ENCODE assay signal across 8 cellular contexts in the genomic region with DNA sequence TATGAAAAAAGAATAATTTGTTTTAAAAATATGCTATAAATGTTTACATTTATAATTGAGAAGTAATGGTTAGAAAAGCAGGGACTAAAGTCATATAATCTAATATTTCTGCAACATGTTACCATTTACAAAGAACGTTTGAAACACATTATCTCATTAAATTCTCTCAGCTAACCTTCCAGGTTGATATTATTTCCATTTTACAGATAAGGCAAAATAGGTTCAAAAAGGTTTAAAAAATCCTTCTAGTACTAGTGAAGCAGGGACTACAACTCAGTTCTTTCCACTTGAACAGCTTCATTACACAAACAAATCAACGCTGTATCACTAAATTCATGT. TPM values are rescaled to one million over a fixed set of nuclear protein-coding genes. Genes with fewer than 3 reads are reported as not detected.
DNase-seq lines count a peak whose midpoint lies in the region; ATAC-seq and TF ChIP-seq lines count a peak whose summit lies in the region.

No MANE protein-coding gene starts in this region.

- 2 to 16% methylated on average over 2 of the region's 2 CpGs for WGBS in sigmoid colon, 2 donors

- TF ChIP-seq POLR2A in sigmoid colon (IDR thresholded peaks at IDR 0.05), result no peak

- DNase-seq in fibroblast of villous mesenchyme (ENCODE audit: low read depth) (no peak), sigmoid colon (no peak), NCI-H345 treated with DMSO at 0.1 percent for 48 hours (lab: John Stamatoyannopoulos, UW; ENCODE audit: unreplicated experiment) (no peak), iPS-NIHi11 (ENCODE audit: low spot score) (no peak), EL (no peak)

- H4K20me1 ChIP-seq in SU-DHL-6 (ENCODE audit: low read depth, low read length), result no peaks in the 10 kb centered on the region; the same call in 1 of the 2 replicates

- H3K36me3 ChIP-seq in SU-DHL-6 (ENCODE audit: low read length) (peaks cover 3% of the 10 kb centered on the region), sigmoid colon (peaks cover 0 to 3% (median 0%) of the 10 kb centered on the region in 4 donors)

- 0 out of 2 replicates have a peak, but pooled peaks cover 3% of the 10 kb centered on the region for H3F3A ChIP-seq in SU-DHL-6 (ENCODE audit: insufficient read depth)

- H3K27ac ChIP-seq in SU-DHL-6 (ENCODE audit: low read depth, low read length) (no peak overlapping the region), sigmoid colon (peak overlapping the region in 3 of 4 donors; percentile 66 to 79 (median 74))

- H3K79me2 ChIP-seq in SU-DHL-6 (ENCODE audit: insufficient read depth, low read length), result peaks cover 41% of the 10 kb centered on the region

- H3K9me3 ChIP-seq in SU-DHL-6 (ENCODE audit: insufficient read depth, low read length) (no peaks in the 10 kb centered on the region), sigmoid colon (no peaks in the 10 kb centered on the region)

- H3K4me3 ChIP-seq in GM08714 (ENCODE audit: low read length) (peak overlapping the region; percentile 97), SU-DHL-6 (ENCODE audit: insufficient read depth, low read length, poor library complexity, severe bottlenecking) (peak overlapping the region; percentile 66), fibroblast of villous mesenchyme (ENCODE audit: low read depth, low read length) (peak overlapping the region; percentile 77), sigmoid colon (peak overlapping the region; percentile 55 to 79 (median 70))

- no peak for TF ChIP-seq EP300 in sigmoid colon (IDR thresholded peaks at IDR 0.05)

- peak overlapping the region; percentile 97 for H2AFZ ChIP-seq in SU-DHL-6 (ENCODE audit: low read depth, low read length, severe bottlenecking)

- H3K4me2 ChIP-seq in SU-DHL-6 (ENCODE audit: low read depth, low read length, poor library complexity, severe bottlenecking), result peak overlapping the region; percentile 94

- ATAC-seq in HG02973 (IDR thresholded peaks at IDR 0.05; ENCODE audit: unreplicated experiment), result no peak

- intact Hi-C loops in sigmoid colon (cut with DNase I), result no loop called here

- H3K9me2 ChIP-seq in SU-DHL-6 (replicated peaks; ENCODE audit: insufficient read depth, low read length), result no peaks in the 10 kb centered on the region

- TF ChIP-seq CTCF in SU-DHL-6 (IDR thresholded peaks at IDR 0.05; ENCODE audit: insufficient read depth, low read length, poor library complexity, severe bottlenecking) (no peak), fibroblast of villous mesenchyme (IDR thresholded peaks at IDR 0.05; ENCODE audit: insufficient read depth, low read depth, low read length) (no peak), sigmoid colon (IDR thresholded peaks at IDR 0.05) (no peak)

- H3K9ac ChIP-seq in SU-DHL-6 (ENCODE audit: low read length), result peak overlapping the region; percentile 60

- H3K27me3 ChIP-seq in SU-DHL-6 (ENCODE audit: low read length), result no peaks in the 10 kb centered on the region
- H3K27me3 ChIP-seq in sigmoid colon, result no peaks in the 10 kb centered on the region

- H3K4me1 ChIP-seq in sigmoid colon, result peaks cover 0 to 19% (median 10%) of the 10 kb centered on the region in 4 donors

RNA-seq across cellular contexts. Expression of gene FASTKD1, which starts 0.9 kb away (rescaled TPM):
- total RNA-seq in fibroblast of villous mesenchyme (13.5 and 25.9 TPM in 2 replicates), sigmoid colon (10 to 100 TPM; 15.1 to 24.4 (median 18.5) TPM)
- 10 to 100 TPM; 16.2 to 40.8 (median 40.5) TPM for polyA plus RNA-seq in sigmoid colon

RNA-seq across cellular contexts. Expression of gene PPIG, which starts 11.4 kb away (rescaled TPM):
- total RNA-seq in fibroblast of villous mesenchyme (21.6 and 35.8 TPM in 2 replicates), sigmoid colon (10 to 100 TPM; 41.3 to 54.0 (median 45.7) TPM)
- 10 to 100 TPM; 25.7 to 36.2 (median 33.6) TPM for polyA plus RNA-seq in sigmoid colon
